9 cellular contexts compared by ENCODE assay signal in genomic region chr6:7241709-7242645, GRCh38.
A peak's percentile ranks its signal among the peaks of the same experiment; 100 is the strongest.
DNase-seq lines count a peak whose midpoint lies in the region; ATAC-seq and TF ChIP-seq lines count a peak whose summit lies in the region.
"Had no signal": no experiment of that assay in that cellular context is flagged by ENCODE, and none has a peak within 500 bp of the region (broad histone marks: within the 10 kb centered on the region; RNA-seq: fewer than 3 reads in every experiment).

No MANE protein-coding gene starts in this region.

- POLR2A ChIA-PET in T-cell (lab: Charles Lee) = no interaction called here

- H3K27ac Mint-ChIP-seq in HFFc6 = peak overlapping the region; percentile 66
- peak overlapping the region; percentile 28 to 33 for H3K27ac Mint-ChIP-seq in T-cell

- no peak for ATAC-seq in T-cell (replicated peaks in 1 of 4)

- H3K9me3 Mint-ChIP-seq in HFFc6 (no peaks in the 10 kb centered on the region), T-cell (no peaks in the 10 kb centered on the region)

- H3K36me3 Mint-ChIP-seq in HFFc6 (ENCODE audit: low read depth) (0 out of 2 replicates have a peak, but pooled peaks cover 4% of the 10 kb centered on the region), T-cell (peaks cover 19% of the 10 kb centered on the region)

- peaks cover 35% of the 10 kb centered on the region for H3K4me1 Mint-ChIP-seq in HFFc6 (ENCODE audit: low read depth)
- peaks cover 19 to 20% (median 19%) of the 10 kb centered on the region in 3 donors for H3K4me1 Mint-ChIP-seq in T-cell

- no peak for TF ChIP-seq CTCF in HFFc6 (IDR thresholded peaks at IDR 0.05)
- no peak for TF ChIP-seq CTCF in GM10266 (IDR thresholded peaks at IDR 0.05; ENCODE audit: control insufficient read depth, insufficient read depth, low read depth, missing control alignments)

- DNase-seq in HFFc6 (no peak), T-cell (no peak), kidney tubule cell (ENCODE audit: low spot score) (peak; percentile 79), smooth muscle cell of the brain vasculature (ENCODE audit: low read depth, low spot score) (peak; percentile 15), GM10266 (ENCODE audit: extremely low spot score) (no peak), foreskin melanocyte (no peak), NK-92 (lab: John Stamatoyannopoulos, UW; ENCODE audit: unreplicated experiment) (no peak)
- DNase-seq: activated CD4-positive, alpha-beta T cell treated with anti-CD3 and anti-CD28 coated beads, Interleukin-2, amount 50 U/mL, for 48 hours; NCI-H2227 treated with DMSO at 0.1 percent for 48 hours had no signal

- H3K4me3 Mint-ChIP-seq in HFFc6 (peak overlapping the region; percentile 2; the same call in 1 of the 2 replicates), T-cell (no peak overlapping the region)

- CTCF ChIA-PET in T-cell (lab: Charles Lee) = interaction anchor here (0.6 to 1.1 kb wide), 2 partner anchors 135 to 683 kb away, joined by 3 read pairs; no protein-coding TSS in a partner anchor

- H3K27me3 Mint-ChIP-seq in HFFc6 (ENCODE audit: insufficient read depth) (peaks cover 2% of the 10 kb centered on the region), T-cell (no peaks in the 10 kb centered on the region)

Comparison
In these comparisons a context has a peak if more than half of its experiments do, and no peak if none do; other contexts are left out.
1. DNase-seq: peak in kidney tubule cell (single experiment) and smooth muscle cell of the brain vasculature (single experiment); none in HFFc6 (single experiment), T-cell (0 of 34), GM10266 (single experiment), foreskin melanocyte (single experiment) and NK-92 (single experiment).